8 cellular contexts compared by ENCODE assay signal in genomic region chr14:53306267-53306721, GRCh38.
DNase-seq lines count a peak whose midpoint lies in the region; ATAC-seq and TF ChIP-seq lines count a peak whose summit lies in the region.

No MANE protein-coding gene starts in this region.

- no peak overlapping the region for H3K27ac ChIP-seq in cardiac muscle cell

- peak overlapping the region; percentile 81 for H3K4me3 ChIP-seq in adipocyte (ENCODE audit: low read length)
- H3K4me3 ChIP-seq in cardiac muscle cell, result no peak overlapping the region

- no peak for ATAC-seq in HG03159 (IDR thresholded peaks at IDR 0.05; ENCODE audit: unreplicated experiment)
- no peak for ATAC-seq in HG02840 (IDR thresholded peaks at IDR 0.05; ENCODE audit: low FRiP score, unreplicated experiment)

- H3K9me3 ChIP-seq in adipocyte (ENCODE audit: control insufficient read depth, low read length) (no peaks in the 10 kb centered on the region), cardiac muscle cell (ENCODE audit: low read depth) (no peaks in the 10 kb centered on the region)

- intact Hi-C loops in posterior cingulate gyrus (cut with DNase I), result loop anchor here (2.0 to 10.0 kb wide), 3 partner anchors 251 to 483 kb away; partner anchors contain the start of gene FERMT2

- H3K36me3 ChIP-seq in adipocyte (ENCODE audit: control insufficient read depth, insufficient read depth, low read length, severe bottlenecking) (no peaks in the 10 kb centered on the region), cardiac muscle cell (no peaks in the 10 kb centered on the region)

- TF ChIP-seq CTCF in cardiac muscle cell (IDR thresholded peaks at IDR 0.05; ENCODE audit: low read depth, low read length), result peak; percentile 75

- peak overlapping the region; percentile 73 for H3K9ac ChIP-seq in adipocyte (ENCODE audit: low read length)

- H3K27me3 ChIP-seq in adipocyte (replicated peaks; ENCODE audit: control insufficient read depth, insufficient read depth, low read length) (no peaks in the 10 kb centered on the region), cardiac muscle cell (no peaks in the 10 kb centered on the region)

- DNase-seq in DMS79 treated with DMSO at 0.1 percent for 48 hours (lab: John Stamatoyannopoulos, UW) (peak; percentile 86), HuH-7 (ENCODE audit: low spot score) (peak; percentile 42), RPMI7951 (ENCODE audit: low read depth) (peak; percentile 73), adipocyte (ENCODE audit: low read depth) (peak; percentile 76), cardiac muscle cell (ENCODE audit: low read depth in 1 of 2, low spot score in 1 of 2) (peak; percentile 59 to 78), posterior cingulate gyrus (peak; percentile 43 to 93 (median 63))

- H3K4me1 ChIP-seq in adipocyte (ENCODE audit: control insufficient read depth, insufficient read depth, low read length) (peaks cover 11% of the 10 kb centered on the region), cardiac muscle cell (ENCODE audit: low read depth) (peaks cover 7% of the 10 kb centered on the region)
